Comparison of ENCODE assay signal across 7 cellular contexts in the genomic region with DNA sequence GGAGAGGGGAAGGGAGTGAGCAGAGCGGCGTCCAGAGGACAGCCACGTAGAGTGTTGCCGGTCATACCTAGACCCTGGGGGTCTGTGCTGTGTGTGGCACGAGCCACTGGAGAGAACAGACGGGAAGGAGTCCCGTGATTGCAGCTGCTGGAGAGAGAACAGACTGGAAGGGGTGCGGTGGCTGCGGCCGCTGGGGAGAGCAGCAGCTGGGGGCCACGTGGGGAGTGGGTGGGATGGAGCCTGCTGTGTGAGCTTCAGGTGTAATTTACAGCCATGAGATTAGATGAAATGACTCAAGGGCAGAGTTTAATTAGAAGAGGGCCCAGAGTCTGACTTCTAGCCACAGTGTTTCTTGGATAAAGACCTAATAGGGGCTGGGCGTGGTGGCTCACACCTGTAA. TPM values are rescaled to one million over a fixed set of nuclear protein-coding genes. Genes with fewer than 3 reads are reported as not detected.
"Had no signal": no experiment of that assay in that cellular context is flagged by ENCODE, and none has a peak within 500 bp of the region (broad histone marks: within the 10 kb centered on the region; RNA-seq: fewer than 3 reads in every experiment).

No MANE protein-coding gene starts in this region.

RNA-seq across cellular contexts. Expression of a gene that starts 4.6 kb away (rescaled TPM):
- total RNA-seq: subcutaneous adipose tissue, suprapubic skin, thoracic aorta, upper lobe of right lung, ureter had no signal
- polyA plus RNA-seq: stomach, urinary bladder had no signal
